ENCODE assay signal across 17 cellular contexts in genomic region chr18:13241083-13241892, GRCh38.
"Had no signal": no experiment of that assay in that cellular context is flagged by ENCODE, and none has a peak within 500 bp of the region (broad histone marks: within the 10 kb centered on the region; RNA-seq: fewer than 3 reads in every experiment).

No MANE protein-coding gene starts in this region.

- H3K4me3 ChIP-seq: gastrocnemius medialis, heart left ventricle, skin epidermis had no signal

- H3K4me1 Mint-ChIP-seq: activated CD4-positive, alpha-beta T cell treated with anti-CD3 and anti-CD28 coated beads, Interleukin-2, amount 10 ng/mL, durations not matched to agents 7 days and 5 days; memory B cell had no signal

- H3K27me3 Mint-ChIP-seq: activated CD4-positive, alpha-beta T cell treated with anti-CD3 and anti-CD28 coated beads, Interleukin-2, amount 10 ng/mL, durations not matched to agents 7 days and 5 days; naive thymus-derived CD8-positive, alpha-beta T cell; T-cell had no signal

- H3K9me3 ChIP-seq: gastrocnemius medialis, heart left ventricle, SK-N-SH had no signal

- H3K4me2 ChIP-seq: SK-N-SH had no signal

- H3K9ac ChIP-seq: SK-N-SH had no signal

- ATAC-seq: gastrocnemius medialis; heart left ventricle; left colon; naive thymus-derived CD8-positive, alpha-beta T cell; stimulated activated naive CD8-positive, alpha-beta T cell treated with anti-CD3 and anti-CD28 coated beads, Interleukin-15, Interleukin-2, amounts not matched to agents 100 U/mL and 50 U/mL, for 24 hours; T-cell had no signal

- H3K27ac ChIP-seq: brain microvascular endothelial cell, gastrocnemius medialis, heart left ventricle, skin epidermis had no signal

- H3K36me3 Mint-ChIP-seq: naive thymus-derived CD8-positive, alpha-beta T cell; T-cell had no signal

- H3K4me3 Mint-ChIP-seq: activated CD4-positive, alpha-beta T cell treated with anti-CD3 and anti-CD28 coated beads, Interleukin-2, amount 10 ng/mL, durations not matched to agents 7 days and 5 days; memory B cell; naive thymus-derived CD8-positive, alpha-beta T cell; T-cell had no signal

- H3K36me3 ChIP-seq: brain microvascular endothelial cell, gastrocnemius medialis had no signal

- H3K27ac Mint-ChIP-seq: activated CD4-positive, alpha-beta T cell treated with anti-CD3 and anti-CD28 coated beads, Interleukin-2, amount 10 ng/mL, durations not matched to agents 7 days and 5 days; memory B cell; T-cell had no signal

- DNase-seq: activated CD4-positive, alpha-beta T cell treated with anti-CD3 and anti-CD28 coated beads, Interleukin-2, amount 10 ng/mL, durations not matched to agents 7 days and 5 days; activated gamma-delta T cell treated with Interleukin-2 at 50 U/mL for 16 hours; anterior cingulate cortex; brain microvascular endothelial cell; gastrocnemius medialis; heart left ventricle; naive thymus-derived CD8-positive, alpha-beta T cell; retina; SK-N-SH; stimulated activated CD4-positive, alpha-beta T cell treated with anti-CD3 and anti-CD28 coated beads, Interleukin-4, amount 100 ng/mL, for 24 hours; stimulated activated CD8-positive, alpha-beta memory T cell treated with anti-CD3 and anti-CD28 coated beads, Interleukin-4, amount 100 ng/mL, for 48 hours; stimulated activated naive CD8-positive, alpha-beta T cell treated with anti-CD3 and anti-CD28 coated beads, Interleukin-15, Interleukin-2, amounts not matched to agents 100 U/mL and 50 U/mL, for 24 hours; T-helper 9 cell had no signal

- H3K27me3 ChIP-seq: brain microvascular endothelial cell, gastrocnemius medialis, heart left ventricle had no signal
